ENCODE assay signal across 9 cellular contexts in genomic region chr5:169702726-169703481, GRCh38.
A peak's percentile ranks its signal among the peaks of the same experiment; 100 is the strongest.
DNase-seq lines count a peak whose midpoint lies in the region; ATAC-seq and TF ChIP-seq lines count a peak whose summit lies in the region.
"Had no signal": no experiment of that assay in that cellular context is flagged by ENCODE, and none has a peak within 500 bp of the region (broad histone marks: within the 10 kb centered on the region; RNA-seq: fewer than 3 reads in every experiment).

No MANE protein-coding gene starts in this region.

- no peaks in the 10 kb centered on the region for H3K27me3 Mint-ChIP-seq in activated naive CD8-positive, alpha-beta T cell treated with anti-CD3 and anti-CD28 coated beads for 36 hours
- H3K27me3 Mint-ChIP-seq in CD14-positive monocyte (ENCODE audit: low read depth in 3 of 3) (peaks cover 0 to 1% (median 0%) of the 10 kb centered on the region in 3 donors), H9 (ENCODE audit: low read depth) (no peaks in the 10 kb centered on the region; the same call in 1 of the 2 replicates)
- H3K27me3 Mint-ChIP-seq: T-cell had no signal

- no peak overlapping the region for H3K9ac ChIP-seq in H9 (ENCODE audit: extremely low read depth, insufficient read length, low read length)

- intact Hi-C loops in CD14-positive monocyte (cut with micrococcal nuclease), result no loop called here

- H2BK20ac ChIP-seq in H9 (ENCODE audit: low read depth, low read length, poor library complexity, severe bottlenecking), result no peak overlapping the region

- no peak overlapping the region for H3K23ac ChIP-seq in H9 (ENCODE audit: insufficient read length, low read depth, low read length)

- no peak overlapping the region for H3K18ac ChIP-seq in H9 (ENCODE audit: insufficient read length, low read depth, low read length)

- H3K27ac Mint-ChIP-seq in activated naive CD8-positive, alpha-beta T cell treated with anti-CD3 and anti-CD28 coated beads for 36 hours, result peak overlapping the region; percentile 73
- H3K27ac Mint-ChIP-seq in CD14-positive monocyte (peak overlapping the region in 1 of 7 donors; percentile 42), H9 (no peak overlapping the region)

- no peaks in the 10 kb centered on the region for H3K79me1 ChIP-seq in H9 (ENCODE audit: insufficient read depth, low read depth, low read length, poor library complexity, severe bottlenecking)

- no peak overlapping the region for H2AFZ ChIP-seq in H9 (ENCODE audit: low read length)

- no peak overlapping the region for H4K91ac ChIP-seq in H9 (ENCODE audit: insufficient read length, low read depth, low read length)

- H2BK15ac ChIP-seq in H9 (ENCODE audit: low read depth, low read length), result no peak overlapping the region

- H2BK12ac ChIP-seq in H9 (ENCODE audit: insufficient read length, low read depth, low read length), result no peak overlapping the region

- H3K4me1 Mint-ChIP-seq in activated naive CD8-positive, alpha-beta T cell treated with anti-CD3 and anti-CD28 coated beads for 36 hours, result peaks cover 9% of the 10 kb centered on the region
- H3K4me1 Mint-ChIP-seq in CD14-positive monocyte (no peaks in the 10 kb centered on the region), H9 (no peaks in the 10 kb centered on the region)

- H3K27ac ChIP-seq in H9 (ENCODE audit: insufficient read length, low read depth, low read length), result no peak overlapping the region

- no peak overlapping the region for H2AK5ac ChIP-seq in H9 (ENCODE audit: insufficient read length, low read length)

- no peak overlapping the region for H3K4ac ChIP-seq in H9 (ENCODE audit: low read depth, low read length)

- H3K23me2 ChIP-seq in H9 (ENCODE audit: insufficient read length, low read depth, low read length, poor library complexity, severe bottlenecking), result no peaks in the 10 kb centered on the region

- no peak overlapping the region for H3T11ph ChIP-seq in H9 (ENCODE audit: low read length)

- no peaks in the 10 kb centered on the region for H3K9me3 Mint-ChIP-seq in activated naive CD8-positive, alpha-beta T cell treated with anti-CD3 and anti-CD28 coated beads for 36 hours
- H3K9me3 Mint-ChIP-seq in CD14-positive monocyte (no peaks in the 10 kb centered on the region), H9 (no peaks in the 10 kb centered on the region)
- H3K9me3 Mint-ChIP-seq: T-cell had no signal

- H2BK120ac ChIP-seq in H9 (ENCODE audit: low read depth, low read length, poor library complexity, severe bottlenecking), result no peak overlapping the region

- WGBS in H9 (ENCODE audit: extremely low coverage, insufficient read length, low lambda C conversion rate), result no CpG with 5 or more reads among the region's 7 CpGs

- no peak overlapping the region for H3K4me2 ChIP-seq in H9 (ENCODE audit: insufficient read depth, insufficient read length, low read length)

- H4K5ac ChIP-seq in H9 (ENCODE audit: insufficient read length, low read depth, low read length), result no peak overlapping the region

- H3K4me1 ChIP-seq in H9 (ENCODE audit: insufficient read depth, low read length), result peaks cover 2% of the 10 kb centered on the region; the same call in 1 of the 2 replicates

- DNase-seq in ELF-1 (ENCODE audit: low read depth, low spot score) (peak; percentile 17), GM19240 (ENCODE audit: insufficient read length, low spot score) (peak; percentile 29), cerebellum (ENCODE audit: low spot score) (no peak), CD14-positive monocyte (ENCODE audit: low spot score) (no peak), H9 (no peak), AG08395 (ENCODE audit: low spot score) (no peak)
- DNase-seq in activated naive CD8-positive, alpha-beta T cell treated with anti-CD3 and anti-CD28 coated beads for 36 hours, result no peak
- DNase-seq: T-cell had no signal

- no peaks in the 10 kb centered on the region for H3K79me2 ChIP-seq in H9 (ENCODE audit: insufficient read depth, low read length)

- H3K56ac ChIP-seq in H9 (ENCODE audit: insufficient read length, low read depth, low read length), result no peak overlapping the region

- no peak for TF ChIP-seq CTCF in CD14-positive monocyte (IDR thresholded peaks at IDR 0.05)
- no peak for TF ChIP-seq CTCF in H9 (conservative IDR thresholded peaks at IDR 0.05)

- ATAC-seq in HG02981 (IDR thresholded peaks at IDR 0.05; ENCODE audit: unreplicated experiment), result peak; percentile 67
- ATAC-seq: T-cell had no signal

- no peaks in the 10 kb centered on the region for H3K9me3 ChIP-seq in H9 (ENCODE audit: control insufficient read depth, low read depth, low read length)

- H3K36me3 Mint-ChIP-seq in activated naive CD8-positive, alpha-beta T cell treated with anti-CD3 and anti-CD28 coated beads for 36 hours, result peaks cover 37% of the 10 kb centered on the region
- H3K36me3 Mint-ChIP-seq in CD14-positive monocyte (peaks cover 96% of the 10 kb centered on the region in 2 donors), H9 (ENCODE audit: insufficient read depth in 1 of 3, low read depth in 3 of 3) (no peaks in the 10 kb centered on the region)

- no peak overlapping the region for H2BK5ac ChIP-seq in H9 (ENCODE audit: insufficient read length, low read length)

- no peak overlapping the region for H4K8ac ChIP-seq in H9 (replicated peaks; ENCODE audit: insufficient read length, low read depth, low read length)

- no peak overlapping the region for H3K4me3 Mint-ChIP-seq in activated naive CD8-positive, alpha-beta T cell treated with anti-CD3 and anti-CD28 coated beads for 36 hours
- H3K4me3 Mint-ChIP-seq in CD14-positive monocyte, result no peak overlapping the region
- no peak overlapping the region for H3K4me3 Mint-ChIP-seq in H9
- H3K4me3 Mint-ChIP-seq: T-cell had no signal

- H4K20me1 ChIP-seq in H9 (ENCODE audit: control insufficient read depth, insufficient read depth, insufficient read length), result no peaks in the 10 kb centered on the region

- no peak overlapping the region for H3K14ac ChIP-seq in H9 (ENCODE audit: insufficient read depth, low read length)

- H3K27me3 ChIP-seq in H9 (ENCODE audit: insufficient read depth, low read length), result no peaks in the 10 kb centered on the region

Comparison
In these comparisons a context has a peak if more than half of its experiments do, and no peak if none do; other contexts are left out.
1. DNase-seq: peak in ELF-1 (single experiment) and GM19240 (single experiment); none in activated naive CD8-positive, alpha-beta T cell treated with anti-CD3 and anti-CD28 coated beads for 36 hours (single experiment), cerebellum (single experiment), CD14-positive monocyte (single experiment), H9 (single experiment) and AG08395 (single experiment).